In the genomic region with DNA sequence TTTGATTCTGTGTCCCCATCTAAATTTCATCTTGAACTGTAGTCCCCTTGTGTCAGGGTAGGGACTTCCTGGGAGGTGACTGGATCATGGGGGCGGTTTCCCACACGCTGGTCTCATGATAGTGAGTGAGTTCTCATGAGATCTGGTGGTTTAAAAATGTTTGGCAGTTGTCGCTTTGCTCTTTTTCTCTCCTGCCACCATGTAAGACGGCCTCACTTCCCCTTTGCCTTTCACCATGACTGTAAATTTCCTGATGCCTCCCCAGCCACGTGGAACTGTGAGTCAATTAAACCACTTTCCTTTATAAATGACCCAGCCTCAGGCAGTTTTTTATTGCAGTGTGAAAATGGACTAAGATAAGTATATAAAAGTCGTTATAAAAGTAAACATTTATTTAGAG, we compare ENCODE assay signal across 1 cellular context.
TF ChIP-seq lines count a peak whose summit lies in the region.

No MANE protein-coding gene starts in this region.

TF ChIP-seq in GM12878, 131 proteins besides CTCF, POLR2A, EP300 and RAD21 (continued from another document and continues in another):
- TF ChIP-seq, protein P1, sequence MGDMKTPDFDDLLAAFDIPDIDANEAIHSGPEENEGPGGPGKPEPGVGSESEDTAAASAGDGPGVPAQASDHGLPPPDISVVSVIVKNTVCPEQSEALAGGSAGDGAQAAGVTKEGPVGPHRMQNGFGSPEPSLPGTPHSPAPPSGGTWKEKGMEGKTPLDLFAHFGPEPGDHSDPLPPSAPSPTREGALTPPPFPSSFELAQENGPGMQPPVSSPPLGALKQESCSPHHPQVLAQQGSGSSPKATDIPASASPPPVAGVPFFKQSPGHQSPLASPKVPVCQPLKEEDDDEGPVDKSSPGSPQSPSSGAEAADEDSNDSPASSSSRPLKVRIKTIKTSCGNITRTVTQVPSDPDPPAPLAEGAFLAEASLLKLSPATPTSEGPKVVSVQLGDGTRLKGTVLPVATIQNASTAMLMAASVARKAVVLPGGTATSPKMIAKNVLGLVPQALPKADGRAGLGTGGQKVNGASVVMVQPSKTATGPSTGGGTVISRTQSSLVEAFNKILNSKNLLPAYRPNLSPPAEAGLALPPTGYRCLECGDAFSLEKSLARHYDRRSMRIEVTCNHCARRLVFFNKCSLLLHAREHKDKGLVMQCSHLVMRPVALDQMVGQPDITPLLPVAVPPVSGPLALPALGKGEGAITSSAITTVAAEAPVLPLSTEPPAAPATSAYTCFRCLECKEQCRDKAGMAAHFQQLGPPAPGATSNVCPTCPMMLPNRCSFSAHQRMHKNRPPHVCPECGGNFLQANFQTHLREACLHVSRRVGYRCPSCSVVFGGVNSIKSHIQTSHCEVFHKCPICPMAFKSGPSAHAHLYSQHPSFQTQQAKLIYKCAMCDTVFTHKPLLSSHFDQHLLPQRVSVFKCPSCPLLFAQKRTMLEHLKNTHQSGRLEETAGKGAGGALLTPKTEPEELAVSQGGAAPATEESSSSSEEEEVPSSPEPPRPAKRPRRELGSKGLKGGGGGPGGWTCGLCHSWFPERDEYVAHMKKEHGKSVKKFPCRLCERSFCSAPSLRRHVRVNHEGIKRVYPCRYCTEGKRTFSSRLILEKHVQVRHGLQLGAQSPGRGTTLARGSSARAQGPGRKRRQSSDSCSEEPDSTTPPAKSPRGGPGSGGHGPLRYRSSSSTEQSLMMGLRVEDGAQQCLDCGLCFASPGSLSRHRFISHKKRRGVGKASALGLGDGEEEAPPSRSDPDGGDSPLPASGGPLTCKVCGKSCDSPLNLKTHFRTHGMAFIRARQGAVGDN (IDR thresholded peaks at IDR 0.05) = peak; percentile 40; the same call in 1 of the 2 replicates
- no peak for TF ChIP-seq CBX5 (IDR thresholded peaks at IDR 0.05; ENCODE audit: low read depth)
- TF ChIP-seq SMARCA5 (IDR thresholded peaks at IDR 0.05) = no peak
- no peak for TF ChIP-seq HDAC6 (IDR thresholded peaks at IDR 0.05; ENCODE audit: unreplicated experiment)
- TF ChIP-seq BCL11A (IDR thresholded peaks at IDR 0.05; ENCODE audit: low read depth, low read length) = peak; percentile 50; the same call in 1 of the 2 replicates
- TF ChIP-seq, protein P2, sequence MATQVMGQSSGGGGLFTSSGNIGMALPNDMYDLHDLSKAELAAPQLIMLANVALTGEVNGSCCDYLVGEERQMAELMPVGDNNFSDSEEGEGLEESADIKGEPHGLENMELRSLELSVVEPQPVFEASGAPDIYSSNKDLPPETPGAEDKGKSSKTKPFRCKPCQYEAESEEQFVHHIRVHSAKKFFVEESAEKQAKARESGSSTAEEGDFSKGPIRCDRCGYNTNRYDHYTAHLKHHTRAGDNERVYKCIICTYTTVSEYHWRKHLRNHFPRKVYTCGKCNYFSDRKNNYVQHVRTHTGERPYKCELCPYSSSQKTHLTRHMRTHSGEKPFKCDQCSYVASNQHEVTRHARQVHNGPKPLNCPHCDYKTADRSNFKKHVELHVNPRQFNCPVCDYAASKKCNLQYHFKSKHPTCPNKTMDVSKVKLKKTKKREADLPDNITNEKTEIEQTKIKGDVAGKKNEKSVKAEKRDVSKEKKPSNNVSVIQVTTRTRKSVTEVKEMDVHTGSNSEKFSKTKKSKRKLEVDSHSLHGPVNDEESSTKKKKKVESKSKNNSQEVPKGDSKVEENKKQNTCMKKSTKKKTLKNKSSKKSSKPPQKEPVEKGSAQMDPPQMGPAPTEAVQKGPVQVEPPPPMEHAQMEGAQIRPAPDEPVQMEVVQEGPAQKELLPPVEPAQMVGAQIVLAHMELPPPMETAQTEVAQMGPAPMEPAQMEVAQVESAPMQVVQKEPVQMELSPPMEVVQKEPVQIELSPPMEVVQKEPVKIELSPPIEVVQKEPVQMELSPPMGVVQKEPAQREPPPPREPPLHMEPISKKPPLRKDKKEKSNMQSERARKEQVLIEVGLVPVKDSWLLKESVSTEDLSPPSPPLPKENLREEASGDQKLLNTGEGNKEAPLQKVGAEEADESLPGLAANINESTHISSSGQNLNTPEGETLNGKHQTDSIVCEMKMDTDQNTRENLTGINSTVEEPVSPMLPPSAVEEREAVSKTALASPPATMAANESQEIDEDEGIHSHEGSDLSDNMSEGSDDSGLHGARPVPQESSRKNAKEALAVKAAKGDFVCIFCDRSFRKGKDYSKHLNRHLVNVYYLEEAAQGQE (IDR thresholded peaks at IDR 0.05; ENCODE audit: low read depth, low read length) = no peak
- TF ChIP-seq SIX5 (IDR thresholded peaks at IDR 0.05; ENCODE audit: low read depth, low read length, severe bottlenecking) = no peak
- TF ChIP-seq MTA2 (IDR thresholded peaks at IDR 0.05; ENCODE audit: low read depth) = peak; percentile 60
- no peak for TF ChIP-seq BMI1 (IDR thresholded peaks at IDR 0.05; ENCODE audit: borderline replicate concordance)
- TF ChIP-seq USF1 (IDR thresholded peaks at IDR 0.05; ENCODE audit: borderline replicate concordance, extremely low read length, insufficient read depth, low read depth, low read length) = no peak
- TF ChIP-seq PAX5 (IDR thresholded peaks at IDR 0.05; ENCODE audit: borderline replicate concordance, low read depth, low read length) = no peak
- TF ChIP-seq SRF (IDR thresholded peaks at IDR 0.05; ENCODE audit: low read depth in 2 of 2, low read length in 2 of 2) = no peak
- no peak for TF ChIP-seq SMAD5 (IDR thresholded peaks at IDR 0.05; ENCODE audit: low read depth)
- no peak for TF ChIP-seq ESRRA (IDR thresholded peaks at IDR 0.05; ENCODE audit: low read length)
- TF ChIP-seq MYC (IDR thresholded peaks at IDR 0.05; ENCODE audit: insufficient read depth, insufficient read length, insufficient replicate concordance, low read length, severe bottlenecking) = no peak
- TF ChIP-seq, protein P3, sequence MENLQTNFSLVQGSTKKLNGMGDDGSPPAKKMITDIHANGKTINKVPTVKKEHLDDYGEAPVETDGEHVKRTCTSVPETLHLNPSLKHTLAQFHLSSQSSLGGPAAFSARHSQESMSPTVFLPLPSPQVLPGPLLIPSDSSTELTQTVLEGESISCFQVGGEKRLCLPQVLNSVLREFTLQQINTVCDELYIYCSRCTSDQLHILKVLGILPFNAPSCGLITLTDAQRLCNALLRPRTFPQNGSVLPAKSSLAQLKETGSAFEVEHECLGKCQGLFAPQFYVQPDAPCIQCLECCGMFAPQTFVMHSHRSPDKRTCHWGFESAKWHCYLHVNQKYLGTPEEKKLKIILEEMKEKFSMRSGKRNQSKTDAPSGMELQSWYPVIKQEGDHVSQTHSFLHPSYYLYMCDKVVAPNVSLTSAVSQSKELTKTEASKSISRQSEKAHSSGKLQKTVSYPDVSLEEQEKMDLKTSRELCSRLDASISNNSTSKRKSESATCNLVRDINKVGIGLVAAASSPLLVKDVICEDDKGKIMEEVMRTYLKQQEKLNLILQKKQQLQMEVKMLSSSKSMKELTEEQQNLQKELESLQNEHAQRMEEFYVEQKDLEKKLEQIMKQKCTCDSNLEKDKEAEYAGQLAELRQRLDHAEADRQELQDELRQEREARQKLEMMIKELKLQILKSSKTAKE (IDR thresholded peaks at IDR 0.05; ENCODE audit: low read depth, poor library complexity, severe bottlenecking) = no peak
- TF ChIP-seq, protein P4, sequence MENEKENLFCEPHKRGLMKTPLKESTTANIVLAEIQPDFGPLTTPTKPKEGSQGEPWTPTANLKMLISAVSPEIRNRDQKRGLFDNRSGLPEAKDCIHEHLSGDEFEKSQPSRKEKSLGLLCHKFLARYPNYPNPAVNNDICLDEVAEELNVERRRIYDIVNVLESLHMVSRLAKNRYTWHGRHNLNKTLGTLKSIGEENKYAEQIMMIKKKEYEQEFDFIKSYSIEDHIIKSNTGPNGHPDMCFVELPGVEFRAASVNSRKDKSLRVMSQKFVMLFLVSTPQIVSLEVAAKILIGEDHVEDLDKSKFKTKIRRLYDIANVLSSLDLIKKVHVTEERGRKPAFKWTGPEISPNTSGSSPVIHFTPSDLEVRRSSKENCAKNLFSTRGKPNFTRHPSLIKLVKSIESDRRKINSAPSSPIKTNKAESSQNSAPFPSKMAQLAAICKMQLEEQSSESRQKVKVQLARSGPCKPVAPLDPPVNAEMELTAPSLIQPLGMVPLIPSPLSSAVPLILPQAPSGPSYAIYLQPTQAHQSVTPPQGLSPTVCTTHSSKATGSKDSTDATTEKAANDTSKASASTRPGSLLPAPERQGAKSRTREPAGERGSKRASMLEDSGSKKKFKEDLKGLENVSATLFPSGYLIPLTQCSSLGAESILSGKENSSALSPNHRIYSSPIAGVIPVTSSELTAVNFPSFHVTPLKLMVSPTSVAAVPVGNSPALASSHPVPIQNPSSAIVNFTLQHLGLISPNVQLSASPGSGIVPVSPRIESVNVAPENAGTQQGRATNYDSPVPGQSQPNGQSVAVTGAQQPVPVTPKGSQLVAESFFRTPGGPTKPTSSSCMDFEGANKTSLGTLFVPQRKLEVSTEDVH (IDR thresholded peaks at IDR 0.05; ENCODE audit: low read depth, partially characterized antibody) = no peak
- TF ChIP-seq MEF2A (IDR thresholded peaks at IDR 0.05; ENCODE audit: insufficient read depth, low read depth, low read length) = no peak
- TF ChIP-seq ZBTB11 (CRISPR knock-in tag; IDR thresholded peaks at IDR 0.05) = no peak
- no peak for TF ChIP-seq ATF3 (IDR thresholded peaks at IDR 0.05; ENCODE audit: borderline replicate concordance, extremely low read depth, low read depth, low read length)
- no peak for TF ChIP-seq MXI1 (IDR thresholded peaks at IDR 0.05; ENCODE audit: low read depth, low read length)
- TF ChIP-seq MAX (IDR thresholded peaks at IDR 0.05; ENCODE audit: low read depth, low read length) = no peak
- TF ChIP-seq SUPT20H (IDR thresholded peaks at IDR 0.05; ENCODE audit: borderline replicate concordance, control insufficient read depth, low read depth, low read length) = no peak
- TF ChIP-seq IKZF1 (conservative IDR thresholded peaks at IDR 0.05) = peak; percentile 71
- TF ChIP-seq GABPA (IDR thresholded peaks at IDR 0.05; ENCODE audit: low read depth) = no peak
- TF ChIP-seq JUND (IDR thresholded peaks at IDR 0.05; ENCODE audit: low read depth, low read length) = peak; percentile 30; the same call in 1 of the 2 replicates
- TF ChIP-seq EGR1 (IDR thresholded peaks at IDR 0.05; ENCODE audit: borderline replicate concordance in 1 of 2, low read depth in 2 of 2, low read length in 2 of 2) = peak in 1 of 2 experiments; percentile 59; a peak in 1 of 3 replicates
- TF ChIP-seq TCF3 (IDR thresholded peaks at IDR 0.05; ENCODE audit: borderline replicate concordance, insufficient read depth, low read depth, low read length) = no peak
- no peak for TF ChIP-seq CREB1 (IDR thresholded peaks at IDR 0.05; ENCODE audit: low read depth)
